In the genomic region with DNA sequence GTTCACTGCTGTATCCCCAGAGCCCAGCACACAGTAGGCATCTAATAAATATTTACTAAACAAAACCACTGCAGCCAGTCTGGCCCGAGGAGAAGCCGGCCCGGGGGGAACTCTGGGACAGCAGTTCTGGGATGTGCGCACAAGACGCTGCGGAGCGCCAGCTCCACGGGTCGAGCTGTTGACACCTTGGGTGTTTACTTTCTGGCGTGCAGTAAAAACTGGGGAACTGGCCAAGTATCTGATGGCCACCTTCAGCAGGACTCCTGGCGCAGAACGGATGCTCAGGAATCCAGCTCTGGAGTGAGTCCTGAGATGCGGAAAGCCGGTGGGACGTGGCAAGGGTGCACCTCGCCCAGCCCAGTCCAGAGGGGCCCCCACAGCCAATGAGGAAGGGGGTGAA, we compare ENCODE assay signal across 1 cellular context.
A peak's percentile ranks its signal among the peaks of the same experiment; 100 is the strongest.
TF ChIP-seq lines count a peak whose summit lies in the region.

No MANE protein-coding gene starts in this region.

TF ChIP-seq in K562, 482 proteins besides CTCF, POLR2A, EP300 and RAD21:
- TF ChIP-seq ZKSCAN1 (IDR thresholded peaks at IDR 0.05; ENCODE audit: low read depth, low read length), result peak; percentile 47
- TF ChIP-seq, protein P1, sequence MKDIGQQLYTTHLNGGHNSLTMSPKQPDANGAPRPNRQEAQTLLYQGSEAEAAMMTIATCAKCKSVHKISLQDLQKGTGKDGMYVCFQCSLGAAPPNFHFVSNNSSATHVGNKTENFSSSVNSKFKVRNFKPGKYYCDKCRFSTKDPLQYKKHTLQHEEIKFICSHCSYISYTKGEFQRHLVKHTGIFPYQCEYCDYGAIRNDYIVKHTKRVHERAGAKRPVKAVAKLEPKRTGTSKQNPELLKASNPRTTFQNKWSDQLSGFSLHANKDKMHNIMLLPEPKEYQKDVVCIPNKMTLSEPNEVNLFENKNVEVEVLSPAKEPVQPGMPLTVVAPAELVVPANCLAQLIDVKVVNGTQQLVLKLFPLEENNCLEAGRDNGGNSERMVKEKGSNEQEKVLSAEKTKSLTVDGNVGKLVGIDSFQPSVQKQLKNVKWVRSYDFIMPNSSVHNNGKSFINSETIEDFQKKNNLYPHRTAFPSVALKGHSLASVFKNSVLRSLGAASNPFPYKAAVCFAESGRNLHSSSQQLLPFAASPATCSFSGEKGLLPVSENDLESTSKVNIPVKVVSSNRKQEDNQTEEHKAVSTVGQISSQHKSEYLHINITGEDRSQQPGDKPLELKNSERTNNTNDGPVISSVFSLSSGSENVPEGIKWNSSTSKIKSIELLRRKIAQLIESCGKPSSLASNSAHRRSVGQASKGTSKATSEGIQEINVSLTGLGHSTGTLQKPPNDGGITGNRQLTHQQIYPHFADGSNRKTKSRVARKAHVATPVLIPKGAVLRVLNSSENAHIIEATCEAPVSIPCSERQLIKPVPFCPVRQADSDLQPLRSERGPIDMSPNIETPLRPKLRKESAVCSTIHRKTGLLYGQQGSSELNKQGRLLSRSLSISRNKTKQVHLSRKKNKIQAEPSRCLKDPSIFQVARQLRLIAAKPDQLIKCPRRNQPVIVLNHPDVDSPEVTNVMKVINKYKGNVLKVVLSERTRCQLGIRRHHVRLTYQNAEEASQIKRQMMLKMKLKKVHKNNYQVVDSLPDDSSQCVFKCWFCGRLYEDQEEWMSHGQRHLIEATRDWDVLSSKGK (CRISPR knock-in tag; IDR thresholded peaks at IDR 0.05), result no peak
- no peak for TF ChIP-seq FOXK2 (conservative IDR thresholded peaks at IDR 0.05 in 1 of 2, IDR thresholded peaks at IDR 0.05 in 1 of 2; ENCODE audit: low read depth in 2 of 2)
- TF ChIP-seq ZNF79 (CRISPR knock-in tag; IDR thresholded peaks at IDR 0.05; ENCODE audit: low read depth), result no peak
- no peak for TF ChIP-seq POLR2AphosphoS5 (IDR thresholded peaks at IDR 0.05; ENCODE audit: control insufficient read depth, insufficient read depth, low read depth, low read length)
- TF ChIP-seq, protein P2, sequence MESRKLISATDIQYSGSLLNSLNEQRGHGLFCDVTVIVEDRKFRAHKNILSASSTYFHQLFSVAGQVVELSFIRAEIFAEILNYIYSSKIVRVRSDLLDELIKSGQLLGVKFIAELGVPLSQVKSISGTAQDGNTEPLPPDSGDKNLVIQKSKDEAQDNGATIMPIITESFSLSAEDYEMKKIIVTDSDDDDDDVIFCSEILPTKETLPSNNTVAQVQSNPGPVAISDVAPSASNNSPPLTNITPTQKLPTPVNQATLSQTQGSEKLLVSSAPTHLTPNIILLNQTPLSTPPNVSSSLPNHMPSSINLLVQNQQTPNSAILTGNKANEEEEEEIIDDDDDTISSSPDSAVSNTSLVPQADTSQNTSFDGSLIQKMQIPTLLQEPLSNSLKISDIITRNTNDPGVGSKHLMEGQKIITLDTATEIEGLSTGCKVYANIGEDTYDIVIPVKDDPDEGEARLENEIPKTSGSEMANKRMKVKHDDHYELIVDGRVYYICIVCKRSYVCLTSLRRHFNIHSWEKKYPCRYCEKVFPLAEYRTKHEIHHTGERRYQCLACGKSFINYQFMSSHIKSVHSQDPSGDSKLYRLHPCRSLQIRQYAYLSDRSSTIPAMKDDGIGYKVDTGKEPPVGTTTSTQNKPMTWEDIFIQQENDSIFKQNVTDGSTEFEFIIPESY (CRISPR knock-in tag; IDR thresholded peaks at IDR 0.05), result 0 out of 2 replicates have a peak, but pooled peaks have one; percentile 49
- TF ChIP-seq ZNF707 (CRISPR knock-in tag; conservative IDR thresholded peaks at IDR 0.05), result no peak
- TF ChIP-seq, protein P3, sequence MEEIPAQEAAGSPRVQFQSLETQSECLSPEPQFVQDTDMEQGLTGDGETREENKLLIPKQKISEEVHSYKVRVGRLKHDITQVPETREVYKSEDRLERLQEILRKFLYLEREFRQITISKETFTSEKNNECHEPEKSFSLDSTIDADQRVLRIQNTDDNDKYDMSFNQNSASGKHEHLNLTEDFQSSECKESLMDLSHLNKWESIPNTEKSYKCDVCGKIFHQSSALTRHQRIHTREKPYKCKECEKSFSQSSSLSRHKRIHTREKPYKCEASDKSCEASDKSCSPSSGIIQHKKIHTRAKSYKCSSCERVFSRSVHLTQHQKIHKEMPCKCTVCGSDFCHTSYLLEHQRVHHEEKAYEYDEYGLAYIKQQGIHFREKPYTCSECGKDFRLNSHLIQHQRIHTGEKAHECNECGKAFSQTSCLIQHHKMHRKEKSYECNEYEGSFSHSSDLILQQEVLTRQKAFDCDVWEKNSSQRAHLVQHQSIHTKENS (CRISPR knock-in tag; IDR thresholded peaks at IDR 0.05), result no peak
